ENCODE assay signal across 8 cellular contexts in the genomic region with DNA sequence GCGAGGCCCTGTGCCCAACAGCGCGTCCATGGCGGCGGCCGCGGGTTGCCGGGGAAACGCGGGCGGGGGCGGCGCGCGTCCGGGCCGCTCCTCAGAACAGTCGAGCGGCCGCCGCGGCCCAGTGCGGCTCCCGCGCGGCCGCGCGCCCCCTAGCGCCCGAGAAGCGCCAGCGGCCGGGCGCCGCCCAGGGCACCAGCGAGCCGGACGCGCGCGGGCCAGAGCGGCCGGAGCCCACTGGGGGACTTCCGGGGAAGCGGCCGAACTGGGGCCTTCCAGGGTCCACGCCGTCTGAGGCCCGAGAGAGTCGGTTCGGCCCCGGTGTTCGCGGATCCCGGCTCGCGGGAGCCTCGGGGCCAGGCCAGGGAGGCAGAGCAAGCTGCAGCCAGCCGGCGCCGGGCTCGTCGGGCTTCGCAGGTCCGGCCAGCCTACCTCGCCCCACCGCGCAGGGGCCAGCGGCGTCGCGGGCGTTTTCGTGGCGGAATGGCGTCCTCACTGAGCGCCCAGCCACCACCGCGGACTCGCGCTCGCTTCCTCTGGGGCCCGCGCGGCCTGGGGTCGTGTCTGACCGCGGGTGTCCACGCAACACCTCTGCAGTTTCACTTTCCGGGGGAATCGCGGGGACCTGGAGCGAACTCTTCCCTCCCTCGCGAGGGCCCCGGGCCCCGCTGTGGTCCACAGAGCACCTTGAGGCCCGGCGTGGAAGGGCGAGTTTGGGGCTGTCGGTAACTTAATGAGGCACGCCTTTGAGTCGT. TPM values are rescaled to one million over a fixed set of nuclear protein-coding genes. Genes with fewer than 3 reads are reported as not detected.
A peak's percentile ranks its signal among the peaks of the same experiment; 100 is the strongest.
DNase-seq lines count a peak whose midpoint lies in the region; ATAC-seq and TF ChIP-seq lines count a peak whose summit lies in the region.

A gene with protein sequence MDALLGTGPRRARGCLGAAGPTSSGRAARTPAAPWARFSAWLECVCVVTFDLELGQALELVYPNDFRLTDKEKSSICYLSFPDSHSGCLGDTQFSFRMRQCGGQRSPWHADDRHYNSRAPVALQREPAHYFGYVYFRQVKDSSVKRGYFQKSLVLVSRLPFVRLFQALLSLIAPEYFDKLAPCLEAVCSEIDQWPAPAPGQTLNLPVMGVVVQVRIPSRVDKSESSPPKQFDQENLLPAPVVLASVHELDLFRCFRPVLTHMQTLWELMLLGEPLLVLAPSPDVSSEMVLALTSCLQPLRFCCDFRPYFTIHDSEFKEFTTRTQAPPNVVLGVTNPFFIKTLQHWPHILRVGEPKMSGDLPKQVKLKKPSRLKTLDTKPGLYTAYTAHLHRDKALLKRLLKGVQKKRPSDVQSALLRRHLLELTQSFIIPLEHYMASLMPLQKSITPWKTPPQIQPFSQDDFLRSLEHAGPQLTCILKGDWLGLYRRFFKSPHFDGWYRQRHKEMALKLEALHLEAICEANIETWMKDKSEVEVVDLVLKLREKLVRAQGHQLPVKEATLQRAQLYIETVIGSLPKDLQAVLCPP (minus strand): TSS at position 54 of the 752 bp plus-strand sequence. CDS start 24 bp downstream, at position 30.

- intact Hi-C loops in thyroid gland (cut with DNase I) = loop anchor here (5.0 kb wide), 2 partner anchors 50 to 75 kb away; a partner anchor contains a TSS

- H3K4me1 Mint-ChIP-seq in IgD-negative memory B cell = peaks cover 12 to 19% (median 19%) of the 10 kb centered on the region in 3 donors
- peaks cover 13% of the 10 kb centered on the region for H3K4me1 Mint-ChIP-seq in activated naive CD4-positive, alpha-beta T cell treated with anti-CD3 and anti-CD28 coated beads, Interleukin-2, amount 10 ng/mL, durations not matched to agents 7 days and 5 days

- CTCF ChIA-PET in activated naive CD4-positive, alpha-beta T cell treated with anti-CD3 and anti-CD28 coated beads, Interleukin-2, amount 10 ng/mL, durations not matched to agents 7 days and 5 days (lab: Charles Lee) = interaction anchor here (0.6 to 4.5 kb wide), 9 partner anchors 9 to 171 kb away, joined by 3 to 23 read pairs (median 4); no protein-coding TSS in a partner anchor

- peaks cover 8% of the 10 kb centered on the region for H3K27me3 Mint-ChIP-seq in IgD-negative memory B cell
- H3K27me3 Mint-ChIP-seq in activated naive CD4-positive, alpha-beta T cell treated with anti-CD3 and anti-CD28 coated beads, Interleukin-2, amount 10 ng/mL, durations not matched to agents 7 days and 5 days = peaks cover 58% of the 10 kb centered on the region

- TF ChIP-seq CTCF in thyroid gland (IDR thresholded peaks at IDR 0.05) = peak in 4 of 6 experiments; percentile 18 to 97 (median 94)

- H3K9me3 ChIP-seq in SJCRH30 (replicated peaks) = no peaks in the 10 kb centered on the region
- H3K9me3 ChIP-seq in thyroid gland = no peaks in the 10 kb centered on the region

- no peaks in the 10 kb centered on the region for H3K36me3 ChIP-seq in SJCRH30
- no peaks in the 10 kb centered on the region for H3K36me3 ChIP-seq in thyroid gland

- H3K4me1 ChIP-seq in SJCRH30 (peaks cover 4% of the 10 kb centered on the region; the same call in 1 of the 2 replicates), thyroid gland (peaks cover 10 to 13% of the 10 kb centered on the region in 2 donors)

- peak; percentile 97 for DNase-seq in D341Med (ENCODE audit: low spot score)
- peak; percentile 81 to 91 for DNase-seq in SJCRH30
- peak; percentile 74 for DNase-seq in activated naive CD4-positive, alpha-beta T cell treated with anti-CD3 and anti-CD28 coated beads, Interleukin-2, amount 10 ng/mL, durations not matched to agents 7 days and 5 days
- DNase-seq in globus pallidus (ENCODE audit: low spot score) = peak; percentile 82
- DNase-seq in occipital lobe (lab: John Stamatoyannopoulos, UW) = peak; percentile 76
- DNase-seq in thyroid gland = peak; percentile 79 to 81

- peak within 1 kb of the TSS; percentile 85 to 94 (median 90) for H3K4me3 Mint-ChIP-seq in IgD-negative memory B cell
- H3K4me3 Mint-ChIP-seq in activated naive CD4-positive, alpha-beta T cell treated with anti-CD3 and anti-CD28 coated beads, Interleukin-2, amount 10 ng/mL, durations not matched to agents 7 days and 5 days = peak within 1 kb of the TSS; percentile 79

- peak in 1 of 2 donors; percentile 56 for TF ChIP-seq POLR2A in thyroid gland (IDR thresholded peaks at IDR 0.05)

- peak; percentile 82 for ATAC-seq in GM21390 (IDR thresholded peaks at IDR 0.05; ENCODE audit: unreplicated experiment)

- H3K36me3 Mint-ChIP-seq in IgD-negative memory B cell = peaks cover 4% of the 10 kb centered on the region
- H3K36me3 Mint-ChIP-seq in activated naive CD4-positive, alpha-beta T cell treated with anti-CD3 and anti-CD28 coated beads, Interleukin-2, amount 10 ng/mL, durations not matched to agents 7 days and 5 days = no peaks in the 10 kb centered on the region

- no peaks in the 10 kb centered on the region for H3K9me3 Mint-ChIP-seq in IgD-negative memory B cell
- H3K9me3 Mint-ChIP-seq in activated naive CD4-positive, alpha-beta T cell treated with anti-CD3 and anti-CD28 coated beads, Interleukin-2, amount 10 ng/mL, durations not matched to agents 7 days and 5 days = no peaks in the 10 kb centered on the region

- 2 to 15% methylated on average over 14 to 21 of the region's 104 CpGs for WGBS in thyroid gland, 2 donors

- H3K4me3 ChIP-seq in SJCRH30 (peak within 1 kb of the TSS; percentile 83), thyroid gland (replicated peaks in 1 of 3) (peak within 1 kb of the TSS; percentile 52 to 76 (median 56))

- peak within 1 kb of the TSS; percentile 75 for H3K27ac ChIP-seq in SJCRH30
- H3K27ac ChIP-seq in thyroid gland = peak within 1 kb of the TSS; percentile 86 to 90 (median 88)

- H3K27ac Mint-ChIP-seq in IgD-negative memory B cell = peak within 1 kb of the TSS in 2 of 3 donors; percentile 31 to 80
- peak within 1 kb of the TSS; percentile 55 for H3K27ac Mint-ChIP-seq in activated naive CD4-positive, alpha-beta T cell treated with anti-CD3 and anti-CD28 coated beads, Interleukin-2, amount 10 ng/mL, durations not matched to agents 7 days and 5 days

- H3K27me3 ChIP-seq in SJCRH30 = peaks cover 9% of the 10 kb centered on the region
- no peaks in the 10 kb centered on the region for H3K27me3 ChIP-seq in thyroid gland

RNA-seq across cellular contexts. Expression of the gene that starts here (rescaled TPM):
- 1.2 TPM for polyA plus RNA-seq in IgD-negative memory B cell
- 0.08 and 0.18 TPM in 2 replicates for total RNA-seq in SJCRH30 (2014; rRNA removed; shearing (Covaris generic))
- total RNA-seq in occipital lobe (16.5 TPM), thyroid gland (10 to 100 TPM in 2 of 4 donors, 1 to 10 TPM in 2; 4.3 to 14.3 (median 9.3) TPM)

Comparison
In these comparisons a context has a peak if more than half of its experiments do, and no peak if none do; other contexts are left out.
1. Peak in every context shown above with its lines: DNase-seq, ATAC-seq, H3K4me3 ChIP-seq and H3K27ac ChIP-seq.
2. Peak in DNase-seq, H3K4me3 ChIP-seq and H3K27ac ChIP-seq in SJCRH30; RNA of the gene not detected or under 1 TPM.